Comparison of ENCODE assay signal across 22 cellular contexts in genomic region chr2:239354132-239354790, GRCh38. TPM values are rescaled to one million over a fixed set of nuclear protein-coding genes. Genes with fewer than 3 reads are reported as not detected.
DNase-seq lines count a peak whose midpoint lies in the region; ATAC-seq and TF ChIP-seq lines count a peak whose summit lies in the region.
"Had no signal": no experiment of that assay in that cellular context is flagged by ENCODE, and none has a peak within 500 bp of the region (broad histone marks: within the 10 kb centered on the region; RNA-seq: fewer than 3 reads in every experiment).

No MANE protein-coding gene starts in this region.

- H3K4me3 ChIP-seq in gastroesophageal sphincter, result no peak overlapping the region
- no peak overlapping the region for H3K4me3 ChIP-seq in rectal smooth muscle tissue (ENCODE audit: low read length)
- H3K4me3 ChIP-seq in heart right ventricle, result no peak overlapping the region
- H3K4me3 ChIP-seq: GM23248, HAP-1 had no signal

- peak overlapping the region; percentile 74 to 81 (median 79) for H3K27ac ChIP-seq in gastroesophageal sphincter
- peak overlapping the region; percentile 81 for H3K27ac ChIP-seq in rectal smooth muscle tissue (ENCODE audit: low read depth, low read length)
- H3K27ac ChIP-seq in heart right ventricle, result no peak overlapping the region
- H3K27ac ChIP-seq: GM23248, HL-60 had no signal

- no peak overlapping the region for H3K27ac Mint-ChIP-seq in activated naive CD4-positive, alpha-beta T cell treated with anti-CD3 and anti-CD28 coated beads, Interleukin-2, amount 50 U/mL, for 72 hours
- H3K27ac Mint-ChIP-seq: B cell, IgD-negative memory B cell had no signal

- H3K9me3 ChIP-seq in gastroesophageal sphincter, result no peaks in the 10 kb centered on the region
- H3K9me3 ChIP-seq in heart right ventricle, result peaks cover 0 to 13% (median 0%) of the 10 kb centered on the region in 11 donors
- H3K9me3 ChIP-seq: HAP-1 had no signal

- peaks cover 0 to 20% of the 10 kb centered on the region in 2 donors for H3K36me3 ChIP-seq in gastroesophageal sphincter
- H3K36me3 ChIP-seq in rectal smooth muscle tissue (ENCODE audit: control insufficient read depth, insufficient read depth, low read length), result no peaks in the 10 kb centered on the region
- peaks cover 0 to 33% (median 7%) of the 10 kb centered on the region in 9 donors for H3K36me3 ChIP-seq in heart right ventricle

- peaks cover 4 to 75% (median 5%) of the 10 kb centered on the region in 3 donors for H3K4me1 ChIP-seq in gastroesophageal sphincter
- peaks cover 28% of the 10 kb centered on the region for H3K4me1 ChIP-seq in rectal smooth muscle tissue (ENCODE audit: control insufficient read depth, insufficient read depth, low read length)
- peaks cover 0 to 24% (median 11%) of the 10 kb centered on the region in 9 donors for H3K4me1 ChIP-seq in heart right ventricle
- H3K4me1 ChIP-seq: HAP-1 had no signal

- peaks cover 23 to 31% of the 10 kb centered on the region in 2 donors for H3K36me3 Mint-ChIP-seq in activated naive CD4-positive, alpha-beta T cell treated with anti-CD3 and anti-CD28 coated beads, Interleukin-2, amount 50 U/mL, for 72 hours

- no peak for TF ChIP-seq POLR2A in gastroesophageal sphincter (IDR thresholded peaks at IDR 0.05)

- intact Hi-C loops in heart right ventricle (cut with DNase I), result no loop called here

- no peak overlapping the region for H3K9ac ChIP-seq in rectal smooth muscle tissue (ENCODE audit: low read length)
- H3K9ac ChIP-seq: GM23248 had no signal

- ATAC-seq in gastroesophageal sphincter (no peak), heart right ventricle (no peak)
- no peak for ATAC-seq in activated naive CD4-positive, alpha-beta T cell treated with anti-CD3 and anti-CD28 coated beads, Interleukin-2, amount 50 U/mL, for 72 hours

- H3K27me3 ChIP-seq in gastroesophageal sphincter, result no peaks in the 10 kb centered on the region
- H3K27me3 ChIP-seq in rectal smooth muscle tissue (ENCODE audit: control insufficient read depth, insufficient read depth, low read length), result no peaks in the 10 kb centered on the region
- H3K27me3 ChIP-seq in heart right ventricle, result no peaks in the 10 kb centered on the region

- TF ChIP-seq CTCF in gastroesophageal sphincter (IDR thresholded peaks at IDR 0.05) (no peak), heart right ventricle (IDR thresholded peaks at IDR 0.05) (no peak)

- TF ChIP-seq EP300 in gastroesophageal sphincter (IDR thresholded peaks at IDR 0.05), result no peak

- H3K9me3 Mint-ChIP-seq in activated naive CD4-positive, alpha-beta T cell treated with anti-CD3 and anti-CD28 coated beads, Interleukin-2, amount 50 U/mL, for 72 hours, result peaks cover 13 to 14% of the 10 kb centered on the region in 2 donors

- whole genome bisulfite sequencing in gastroesophageal sphincter (ENCODE audit: low coverage in 1 of 2), 2 donors, result 93 to 100% methylated on average over 3 to 6 of the region's 7 CpGs
- WGBS in heart right ventricle, 2 donors, result 82 to 86% methylated on average over 7 of the region's 7 CpGs

- DNase-seq in NCI-H345 (lab: John Stamatoyannopoulos, UW) (peak; percentile 31), NCI-H345 treated with DMSO at 0.1 percent for 48 hours (lab: John Stamatoyannopoulos, UW; ENCODE audit: unreplicated experiment) (no peak), heart right ventricle (no peak)
- DNase-seq in activated naive CD4-positive, alpha-beta T cell treated with anti-CD3 and anti-CD28 coated beads, Interleukin-2, amount 50 U/mL, for 72 hours (ENCODE audit: low spot score in 2 of 2), result no peak
- no peak for DNase-seq in activated CD8-positive, alpha-beta memory T cell treated with anti-CD3 and anti-CD28 coated beads, Interleukin-2, amount 50 U/mL, for 4 hours
- DNase-seq: COR-L47, DMS 273 treated with DMSO at 0.1 percent for 48 hours, GDM1, Karpas-422, NCI-H1417 treated with DMSO at 0.1 percent for 48 hours, NCI-H2029, NCI-H2171 treated with DMSO at 0.1 percent for 48 hours, NCI-H82, RPMI8226, SHP77 treated with DMSO at 0.1 percent for 48 hours had no signal

RNA-seq across cellular contexts. Expression of gene HDAC4, which starts 46.6 kb away (rescaled TPM):
- total RNA-seq in gastroesophageal sphincter (100 to 1,000 TPM in 1 of 4 donors, 10 to 100 TPM in 3; 41.3 to 104 (median 85.8) TPM), heart right ventricle (10 to 100 TPM; 18.8 to 40.0 (median 27.2) TPM)
- polyA plus RNA-seq in heart right ventricle, result 10 to 100 TPM in 1 of 2 donors, 1 to 10 TPM in 1; 3.7 to 14.9 TPM
- total RNA-seq in activated naive CD4-positive, alpha-beta T cell treated with anti-CD3 and anti-CD28 coated beads, Interleukin-2, amount 50 U/mL, for 72 hours, result 10 to 100 TPM; 34.1 to 39.1 TPM

Comparison
In these comparisons a context has a peak if more than half of its experiments do, and no peak if none do; other contexts are left out.
1. H3K27ac ChIP-seq: peak in gastroesophageal sphincter (4 of 4) and rectal smooth muscle tissue (single experiment); none in heart right ventricle (0 of 10).